1 cellular context compared by ENCODE assay signal in the genomic region with DNA sequence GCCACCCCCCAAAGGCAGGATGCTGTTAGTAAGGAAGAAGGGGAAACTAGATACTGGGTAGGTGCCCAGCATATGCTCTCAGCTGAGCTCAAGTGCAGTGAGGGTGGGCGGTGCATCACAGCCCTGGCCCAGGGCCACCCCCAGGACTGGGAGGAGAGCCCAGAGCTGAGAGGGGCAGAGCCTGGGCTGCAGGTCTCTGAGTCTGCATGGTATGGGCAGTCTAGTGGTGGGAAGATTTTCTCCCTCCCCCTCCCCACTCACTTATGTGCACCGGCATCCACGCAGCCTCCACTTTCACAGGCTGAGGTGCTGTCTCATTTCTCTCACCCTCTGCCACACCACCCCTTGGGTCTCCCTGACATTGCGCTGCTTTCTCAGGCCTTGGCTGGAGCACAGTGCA.
TF ChIP-seq lines count a peak whose summit lies in the region.

No MANE protein-coding gene starts in this region.

TF ChIP-seq in GM23338, 12 proteins besides CTCF, POLR2A, EP300 and RAD21 (continued from another document):
- TF ChIP-seq, protein P1, sequence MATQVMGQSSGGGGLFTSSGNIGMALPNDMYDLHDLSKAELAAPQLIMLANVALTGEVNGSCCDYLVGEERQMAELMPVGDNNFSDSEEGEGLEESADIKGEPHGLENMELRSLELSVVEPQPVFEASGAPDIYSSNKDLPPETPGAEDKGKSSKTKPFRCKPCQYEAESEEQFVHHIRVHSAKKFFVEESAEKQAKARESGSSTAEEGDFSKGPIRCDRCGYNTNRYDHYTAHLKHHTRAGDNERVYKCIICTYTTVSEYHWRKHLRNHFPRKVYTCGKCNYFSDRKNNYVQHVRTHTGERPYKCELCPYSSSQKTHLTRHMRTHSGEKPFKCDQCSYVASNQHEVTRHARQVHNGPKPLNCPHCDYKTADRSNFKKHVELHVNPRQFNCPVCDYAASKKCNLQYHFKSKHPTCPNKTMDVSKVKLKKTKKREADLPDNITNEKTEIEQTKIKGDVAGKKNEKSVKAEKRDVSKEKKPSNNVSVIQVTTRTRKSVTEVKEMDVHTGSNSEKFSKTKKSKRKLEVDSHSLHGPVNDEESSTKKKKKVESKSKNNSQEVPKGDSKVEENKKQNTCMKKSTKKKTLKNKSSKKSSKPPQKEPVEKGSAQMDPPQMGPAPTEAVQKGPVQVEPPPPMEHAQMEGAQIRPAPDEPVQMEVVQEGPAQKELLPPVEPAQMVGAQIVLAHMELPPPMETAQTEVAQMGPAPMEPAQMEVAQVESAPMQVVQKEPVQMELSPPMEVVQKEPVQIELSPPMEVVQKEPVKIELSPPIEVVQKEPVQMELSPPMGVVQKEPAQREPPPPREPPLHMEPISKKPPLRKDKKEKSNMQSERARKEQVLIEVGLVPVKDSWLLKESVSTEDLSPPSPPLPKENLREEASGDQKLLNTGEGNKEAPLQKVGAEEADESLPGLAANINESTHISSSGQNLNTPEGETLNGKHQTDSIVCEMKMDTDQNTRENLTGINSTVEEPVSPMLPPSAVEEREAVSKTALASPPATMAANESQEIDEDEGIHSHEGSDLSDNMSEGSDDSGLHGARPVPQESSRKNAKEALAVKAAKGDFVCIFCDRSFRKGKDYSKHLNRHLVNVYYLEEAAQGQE (IDR thresholded peaks at IDR 0.05; ENCODE audit: unreplicated experiment), result no peak
- TF ChIP-seq EZH2phosphoT487 (IDR thresholded peaks at IDR 0.05; ENCODE audit: unreplicated experiment) (no peak), CREB1 (CRISPR knock-in tag; IDR thresholded peaks at IDR 0.05; ENCODE audit: low read depth) (no peak), POLR2AphosphoS5 (IDR thresholded peaks at IDR 0.05; ENCODE audit: low read depth) (no peak)
- TF ChIP-seq, protein P2, sequence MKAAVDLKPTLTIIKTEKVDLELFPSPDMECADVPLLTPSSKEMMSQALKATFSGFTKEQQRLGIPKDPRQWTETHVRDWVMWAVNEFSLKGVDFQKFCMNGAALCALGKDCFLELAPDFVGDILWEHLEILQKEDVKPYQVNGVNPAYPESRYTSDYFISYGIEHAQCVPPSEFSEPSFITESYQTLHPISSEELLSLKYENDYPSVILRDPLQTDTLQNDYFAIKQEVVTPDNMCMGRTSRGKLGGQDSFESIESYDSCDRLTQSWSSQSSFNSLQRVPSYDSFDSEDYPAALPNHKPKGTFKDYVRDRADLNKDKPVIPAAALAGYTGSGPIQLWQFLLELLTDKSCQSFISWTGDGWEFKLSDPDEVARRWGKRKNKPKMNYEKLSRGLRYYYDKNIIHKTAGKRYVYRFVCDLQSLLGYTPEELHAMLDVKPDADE (IDR thresholded peaks at IDR 0.05), result no peak
